ENCODE assay signal across 8 cellular contexts in genomic region chr10:100338434-100339036, GRCh38. TPM values are rescaled to one million over a fixed set of nuclear protein-coding genes. Genes with fewer than 3 reads are reported as not detected.
DNase-seq lines count a peak whose midpoint lies in the region; ATAC-seq, FAIRE-seq and TF ChIP-seq lines count a peak whose summit lies in the region.

No MANE protein-coding gene starts in this region.

- H3K9ac ChIP-seq in NT2/D1 (ENCODE audit: insufficient read length, low read depth) (no peak overlapping the region), endothelial cell of umbilical vein (replicated peaks; ENCODE audit: extremely low read depth, insufficient read depth, low read length) (no peak overlapping the region)

- no peak for TF ChIP-seq POLR2A in endothelial cell of umbilical vein (IDR thresholded peaks at IDR 0.05; ENCODE audit: low read depth, low read length)

- peak; percentile 90 for TF ChIP-seq CTCF in DOHH2 (IDR thresholded peaks at IDR 0.05; ENCODE audit: low read depth, low read length, poor library complexity, severe bottlenecking)
- peak; percentile 81 to 88 for TF ChIP-seq CTCF in endothelial cell of umbilical vein (IDR thresholded peaks at IDR 0.05; ENCODE audit: extremely low read depth in 1 of 2, insufficient read depth in 1 of 2, low read depth in 1 of 2, low read length in 2 of 2)

- peaks cover 3% of the 10 kb centered on the region; the same call in 1 of the 2 replicates for H3F3A ChIP-seq in DOHH2 (ENCODE audit: control insufficient read depth, insufficient read depth)

- peak overlapping the region in 4 of 10 donors; percentile 32 to 86 (median 78) for H3K27ac Mint-ChIP-seq in naive thymus-derived CD8-positive, alpha-beta T cell
- peak overlapping the region; percentile 89 for H3K27ac Mint-ChIP-seq in stimulated activated naive B cell treated with anti-CD40 and anti-IgM and Interleukin-4, amounts not matched to agents 10 μg/mL and 1 μg/mL and 100 μg/mL, for 72 hours

- H3K36me3 Mint-ChIP-seq in naive thymus-derived CD8-positive, alpha-beta T cell = no peaks in the 10 kb centered on the region
- H3K36me3 Mint-ChIP-seq in stimulated activated naive B cell treated with anti-CD40 and anti-IgM and Interleukin-4, amounts not matched to agents 10 μg/mL and 1 μg/mL and 100 μg/mL, for 72 hours = no peaks in the 10 kb centered on the region

- H3K9me3 ChIP-seq in DOHH2 (ENCODE audit: control insufficient read depth, insufficient read depth, low read length) = no peaks in the 10 kb centered on the region
- H3K9me3 ChIP-seq in NT2/D1 (ENCODE audit: insufficient read depth, low read length) = no peaks in the 10 kb centered on the region
- H3K9me3 ChIP-seq in endothelial cell of umbilical vein (replicated peaks; ENCODE audit: control insufficient read depth, insufficient read depth, low read length) = no peaks in the 10 kb centered on the region

- dilution Hi-C loops in endothelial cell of umbilical vein (cut with MboI; ENCODE audit: extremely low pct_ligation_motif_present, low sequenced_read_pairs) = no loop called here

- CTCF ChIA-PET in endothelial cell of umbilical vein (lab: Charles Lee) = interaction anchor here (0.6 to 7.0 kb wide), 10 partner anchors 35 to 536 kb away, joined by 3 to 110 read pairs (median 9); no protein-coding TSS in a partner anchor

- H3K4me2 ChIP-seq in DOHH2 (ENCODE audit: low read length) = peak overlapping the region; percentile 84
- H3K4me2 ChIP-seq in endothelial cell of umbilical vein (ENCODE audit: insufficient read depth, low read length) = no peak overlapping the region

- no peaks in the 10 kb centered on the region for H4K20me1 ChIP-seq in DOHH2 (ENCODE audit: control insufficient read depth, insufficient read depth, low read depth, low read length)
- no peaks in the 10 kb centered on the region for H4K20me1 ChIP-seq in endothelial cell of umbilical vein (replicated peaks; ENCODE audit: control insufficient read depth, extremely low read depth, insufficient read depth, low read length)

- H3K79me2 ChIP-seq in DOHH2 (ENCODE audit: control insufficient read depth, low read length) (no peaks in the 10 kb centered on the region), endothelial cell of umbilical vein (ENCODE audit: control insufficient read depth, insufficient read depth, low read length) (no peaks in the 10 kb centered on the region)

- ATAC-seq in HG03159 (IDR thresholded peaks at IDR 0.05; ENCODE audit: unreplicated experiment) (peak; percentile 64), GM21825 (IDR thresholded peaks at IDR 0.05; ENCODE audit: unreplicated experiment) (no peak)
- ATAC-seq in naive thymus-derived CD8-positive, alpha-beta T cell = peak; percentile 87 to 92
- peak; percentile 77 to 80 for ATAC-seq in stimulated activated naive B cell treated with anti-CD40 and anti-IgM and Interleukin-4, amounts not matched to agents 10 μg/mL and 1 μg/mL and 100 μg/mL, for 72 hours (replicated peaks)

- POLR2A ChIA-PET in endothelial cell of umbilical vein (lab: Charles Lee) = no interaction called here
- POLR2A ChIA-PET in naive thymus-derived CD8-positive, alpha-beta T cell (lab: Charles Lee) = interaction anchor here (0.5 to 1.2 kb wide), 4 partner anchors 92 to 170 kb away, joined by 3 to 4 read pairs (median 4); no protein-coding TSS in a partner anchor

- H3K9me1 ChIP-seq in endothelial cell of umbilical vein (replicated peaks; ENCODE audit: control insufficient read depth, extremely low read depth, insufficient read depth, low read length) = no peaks in the 10 kb centered on the region

- intact Hi-C loops in endothelial cell of umbilical vein (cut with micrococcal nuclease) = loop anchor here (1.0 to 2.0 kb wide), 4 partner anchors 95 to 492 kb away; partner anchors contain the start of gene SEC31B

- H3K4me1 Mint-ChIP-seq in naive thymus-derived CD8-positive, alpha-beta T cell = peaks cover 0 to 13% (median 5%) of the 10 kb centered on the region in 4 donors
- peaks cover 25 to 34% of the 10 kb centered on the region in 2 donors for H3K4me1 Mint-ChIP-seq in stimulated activated naive B cell treated with anti-CD40 and anti-IgM and Interleukin-4, amounts not matched to agents 10 μg/mL and 1 μg/mL and 100 μg/mL, for 72 hours

- FAIRE-seq in endothelial cell of umbilical vein (lab: Jason Lieb, UNC) = peak; percentile 26

- peaks cover 0 to 1% (median 0%) of the 10 kb centered on the region in 5 donors for H3K27me3 Mint-ChIP-seq in naive thymus-derived CD8-positive, alpha-beta T cell
- no peaks in the 10 kb centered on the region for H3K27me3 Mint-ChIP-seq in stimulated activated naive B cell treated with anti-CD40 and anti-IgM and Interleukin-4, amounts not matched to agents 10 μg/mL and 1 μg/mL and 100 μg/mL, for 72 hours

- DNase-seq in NT2/D1 (ENCODE audit: low read depth, low spot score) = peak; percentile 30
- DNase-seq in activated CD8-positive, alpha-beta memory T cell treated with anti-CD3 and anti-CD28 coated beads, Interleukin-2, amount 50 U/mL, for 24 hours (ENCODE audit: extremely low read depth) = peak; percentile 61
- peak; percentile 63 for DNase-seq in endothelial cell of umbilical vein (ENCODE audit: low read depth, low spot score)
- peak; percentile 59 to 86 (median 76) for DNase-seq in naive thymus-derived CD8-positive, alpha-beta T cell
- peak; percentile 60 for DNase-seq in stimulated activated naive B cell treated with anti-CD40 and anti-IgM and Interleukin-4, amounts not matched to agents 10 μg/mL and 1 μg/mL and 100 μg/mL, for 72 hours

- H3K27me3 ChIP-seq in DOHH2 (ENCODE audit: control insufficient read depth, low read length) (peaks cover 10% of the 10 kb centered on the region), NT2/D1 (ENCODE audit: insufficient read depth, insufficient read length) (no peaks in the 10 kb centered on the region), endothelial cell of umbilical vein (ENCODE audit: control insufficient read depth in 2 of 2, insufficient read depth in 2 of 2, low read length in 2 of 2) (peaks cover 7 to 8% of the 10 kb centered on the region in 2 experiments)

- H3K9me2 ChIP-seq in DOHH2 (replicated peaks; ENCODE audit: control insufficient read depth, low read length) = no peaks in the 10 kb centered on the region

- H2AFZ ChIP-seq in endothelial cell of umbilical vein (ENCODE audit: low read depth, low read length) = no peak overlapping the region

- H3K36me3 ChIP-seq in DOHH2 (ENCODE audit: control insufficient read depth, low read length) = no peaks in the 10 kb centered on the region
- H3K36me3 ChIP-seq in NT2/D1 (ENCODE audit: insufficient read depth, insufficient read length, low read length) = no peaks in the 10 kb centered on the region
- no peaks in the 10 kb centered on the region for H3K36me3 ChIP-seq in endothelial cell of umbilical vein (ENCODE audit: control insufficient read depth in 2 of 2, extremely low read depth in 1 of 2, insufficient read depth in 2 of 2, low read length in 2 of 2)

- H3K27ac ChIP-seq in DOHH2 (ENCODE audit: low read depth, low read length) = peak overlapping the region; percentile 60
- H3K27ac ChIP-seq in endothelial cell of umbilical vein (ENCODE audit: insufficient read depth, low read depth, low read length) = no peak overlapping the region

- H3K4me3 Mint-ChIP-seq in naive thymus-derived CD8-positive, alpha-beta T cell = no peak overlapping the region
- H3K4me3 Mint-ChIP-seq in stimulated activated naive B cell treated with anti-CD40 and anti-IgM and Interleukin-4, amounts not matched to agents 10 μg/mL and 1 μg/mL and 100 μg/mL, for 72 hours = peak overlapping the region in 1 of 2 donors; percentile 39

- H3K4me1 ChIP-seq in DOHH2 (ENCODE audit: control insufficient read depth, low read length) (peaks cover 39% of the 10 kb centered on the region), NT2/D1 (ENCODE audit: insufficient read depth, insufficient read length) (peaks cover 6% of the 10 kb centered on the region), endothelial cell of umbilical vein (ENCODE audit: control insufficient read depth, extremely low read depth, insufficient read depth, low read length) (no peaks in the 10 kb centered on the region)

- no peaks in the 10 kb centered on the region for H3K9me3 Mint-ChIP-seq in naive thymus-derived CD8-positive, alpha-beta T cell
- no peaks in the 10 kb centered on the region for H3K9me3 Mint-ChIP-seq in stimulated activated naive B cell treated with anti-CD40 and anti-IgM and Interleukin-4, amounts not matched to agents 10 μg/mL and 1 μg/mL and 100 μg/mL, for 72 hours

- no TSS peak for BruUV-seq in endothelial cell of umbilical vein (replicated peaks; lab: Mats Ljungman, UMichigan)

- H3K4me3 ChIP-seq in DOHH2 (ENCODE audit: low read length) (peak overlapping the region; percentile 63), NT2/D1 (ENCODE audit: insufficient read length, low read depth) (no peak overlapping the region), endothelial cell of umbilical vein (replicated peaks in 1 of 3; ENCODE audit: insufficient read depth in 1 of 3, low read depth in 1 of 3, low read length in 3 of 3) (no peak overlapping the region)

RNA-seq across cellular contexts. Expression of gene SCD, which starts 8.5 kb away (rescaled TPM):
- total RNA-seq in endothelial cell of umbilical vein = 396 and 426 TPM in 2 replicates
- polyA plus RNA-seq in endothelial cell of umbilical vein = 258 and 266 TPM in 2 replicates
- 194 and 203 TPM in 2 replicates for polyA plus RNA-seq in endothelial cell of umbilical vein (2011; cell fraction: cytosol; rRNA removed)
- polyA plus RNA-seq in endothelial cell of umbilical vein (2011; cell fraction: nucleus; rRNA removed) = 88.9 and 111 TPM in 2 replicates
- polyA plus RNA-seq in endothelial cell of umbilical vein (2012) = 165 and 255 TPM in 2 replicates
- 553 and 557 TPM in 2 replicates for polyA minus RNA-seq in endothelial cell of umbilical vein
- 299 TPM for polyA minus RNA-seq in endothelial cell of umbilical vein (2011; cell fraction: cytosol; rRNA and poly(A)+ RNA removed)
- 81.9 and 115 TPM in 2 replicates for polyA minus RNA-seq in endothelial cell of umbilical vein (2011; cell fraction: nucleus; rRNA and poly(A)+ RNA removed)
- 1 to 10 TPM; 1.4 TPM for total RNA-seq in naive thymus-derived CD8-positive, alpha-beta T cell
- 1 to 10 TPM; 2.8 to 5.5 (median 4.4) TPM for polyA plus RNA-seq in naive thymus-derived CD8-positive, alpha-beta T cell

RNA-seq across cellular contexts. Expression of gene PKD2L1, which starts 8.5 kb away (rescaled TPM):
- not detected in 2 replicates for total RNA-seq in endothelial cell of umbilical vein
- polyA plus RNA-seq in endothelial cell of umbilical vein = not detected in 2 replicates
- polyA plus RNA-seq in endothelial cell of umbilical vein (2011; cell fraction: cytosol; rRNA removed) = not detected in 2 replicates
- polyA plus RNA-seq in endothelial cell of umbilical vein (2011; cell fraction: nucleus; rRNA removed) = not detected in 2 replicates
- polyA plus RNA-seq in endothelial cell of umbilical vein (2012) = not detected in 2 replicates
- polyA minus RNA-seq in endothelial cell of umbilical vein = not detected in 2 replicates
- polyA minus RNA-seq in endothelial cell of umbilical vein (2011; cell fraction: cytosol; rRNA and poly(A)+ RNA removed) = not detected
- polyA minus RNA-seq in endothelial cell of umbilical vein (2011; cell fraction: nucleus; rRNA and poly(A)+ RNA removed) = not detected in 2 replicates
- not detected for total RNA-seq in naive thymus-derived CD8-positive, alpha-beta T cell
- not detected for polyA plus RNA-seq in naive thymus-derived CD8-positive, alpha-beta T cell

RNA-seq across cellular contexts. Expression of gene BLOC1S2, which starts 52.1 kb away (rescaled TPM):
- total RNA-seq in endothelial cell of umbilical vein = 45.9 and 54.0 TPM in 2 replicates
- polyA plus RNA-seq in endothelial cell of umbilical vein = 12.0 and 18.7 TPM in 2 replicates
- polyA plus RNA-seq in endothelial cell of umbilical vein (2011; cell fraction: cytosol; rRNA removed) = 27.4 and 29.6 TPM in 2 replicates
- 12.3 and 16.1 TPM in 2 replicates for polyA plus RNA-seq in endothelial cell of umbilical vein (2011; cell fraction: nucleus; rRNA removed)
- polyA plus RNA-seq in endothelial cell of umbilical vein (2012) = 71.8 and 98.3 TPM in 2 replicates
- 8.8 and 9.4 TPM in 2 replicates for polyA minus RNA-seq in endothelial cell of umbilical vein
- 11.4 TPM for polyA minus RNA-seq in endothelial cell of umbilical vein (2011; cell fraction: cytosol; rRNA and poly(A)+ RNA removed)
- 3.6 and 7.4 TPM in 2 replicates for polyA minus RNA-seq in endothelial cell of umbilical vein (2011; cell fraction: nucleus; rRNA and poly(A)+ RNA removed)
- total RNA-seq in naive thymus-derived CD8-positive, alpha-beta T cell = 10 to 100 TPM; 37.8 to 39.2 TPM
- polyA plus RNA-seq in naive thymus-derived CD8-positive, alpha-beta T cell = 10 to 100 TPM; 61.3 to 76.1 (median 73.6) TPM

Comparison
In these comparisons a context has a peak if more than half of its experiments do, and no peak if none do; other contexts are left out.
1. RNA of gene SCD, which starts 8.5 kb away (total RNA-seq): 396 to 426 TPM in endothelial cell of umbilical vein; 1.4 TPM in naive thymus-derived CD8-positive, alpha-beta T cell; every median in the first group is over 100 times any median in the second.
2. Peak in every context shown above with its lines, with median percentiles within 50 percentile points of each other: DNase-seq.